ENCODE assay signal across 8 cellular contexts in genomic region chr14:102900631-102901571, GRCh38. TPM values are rescaled to one million over a fixed set of nuclear protein-coding genes. Genes with fewer than 3 reads are reported as not detected.
DNase-seq lines count a peak whose midpoint lies in the region; ATAC-seq and TF ChIP-seq lines count a peak whose summit lies in the region.
"Had no signal": no experiment of that assay in that cellular context is flagged by ENCODE, and none has a peak within 500 bp of the region (broad histone marks: within the 10 kb centered on the region; RNA-seq: fewer than 3 reads in every experiment).

No MANE protein-coding gene starts in this region.

- no peak for TF ChIP-seq CTCF in PC-3 (conservative IDR thresholded peaks at IDR 0.05; ENCODE audit: low read depth, low read length)

- peak overlapping the region; percentile 59 for H3K27ac ChIP-seq in naive thymus-derived CD4-positive, alpha-beta T cell (ENCODE audit: low read depth, low read length)
- no peak overlapping the region for H3K27ac ChIP-seq in PC-3 (ENCODE audit: low read length)

- ATAC-seq in GM18858 (IDR thresholded peaks at IDR 0.05; ENCODE audit: unreplicated experiment) = peak; percentile 26
- ATAC-seq in GM21529 (IDR thresholded peaks at IDR 0.05; ENCODE audit: unreplicated experiment) = peak; percentile 52
- peak; percentile 14 for ATAC-seq in HG03558 (IDR thresholded peaks at IDR 0.05; ENCODE audit: extremely low read depth, unreplicated experiment)
- peak; percentile 83 for ATAC-seq in naive thymus-derived CD4-positive, alpha-beta T cell
- no peak for ATAC-seq in PC-3

- intact Hi-C loops in naive thymus-derived CD4-positive, alpha-beta T cell (cut with micrococcal nuclease) = loop anchor here in 1 of 2 donors (1.0 kb wide), 1 partner anchor 126 kb away; no protein-coding TSS in a partner anchor
- intact Hi-C loops in PC-3 (cut with micrococcal nuclease) = no loop called here

- peaks cover 0 to 35% (median 21%) of the 10 kb centered on the region in 5 donors for H3K36me3 Mint-ChIP-seq in naive thymus-derived CD4-positive, alpha-beta T cell

- H3K27me3 Mint-ChIP-seq in naive thymus-derived CD4-positive, alpha-beta T cell = no peaks in the 10 kb centered on the region

- no TSS peak for BruUV-seq in PC-3 (replicated peaks; lab: Mats Ljungman, UMichigan)

- CTCF ChIA-PET in naive thymus-derived CD4-positive, alpha-beta T cell (lab: Charles Lee) = interaction anchor here (0.6 to 1.0 kb wide), 4 partner anchors 30 to 371 kb away, joined by 3 to 4 read pairs (median 4); no protein-coding TSS in a partner anchor
- CTCF ChIA-PET in PC-3 (lab: Charles Lee) = no interaction called here

- H3K9ac ChIP-seq in PC-3 (ENCODE audit: low read length) = no peak overlapping the region

- peak in 7 of 9 donors; percentile 49 to 70 (median 60) for DNase-seq in naive thymus-derived CD4-positive, alpha-beta T cell
- DNase-seq in ureter (ENCODE audit: low spot score) = no peak
- DNase-seq in NOMO-1 (lab: John Stamatoyannopoulos, UW; ENCODE audit: unreplicated experiment in 2 of 2) = no peak
- no peak for DNase-seq in PC-3
- DNase-seq: stimulated activated CD4-positive, alpha-beta T cell treated with anti-CD3 and anti-CD28 coated beads, Interleukin-2, amount 100 ng/mL, for 48 hours had no signal

- H3F3A ChIP-seq in PC-3 (ENCODE audit: low read length, unreplicated experiment) = no peaks in the 10 kb centered on the region

- no peaks in the 10 kb centered on the region for H3K9me3 Mint-ChIP-seq in naive thymus-derived CD4-positive, alpha-beta T cell

- no peaks in the 10 kb centered on the region for H3K79me2 ChIP-seq in PC-3 (ENCODE audit: low read length)

- H3K4me1 ChIP-seq in naive thymus-derived CD4-positive, alpha-beta T cell (ENCODE audit: control insufficient read depth in 2 of 2, insufficient read depth in 2 of 2, low read length in 2 of 2) = peaks cover 5 to 15% of the 10 kb centered on the region in 2 donors
- H3K4me1 ChIP-seq in PC-3 (ENCODE audit: insufficient read depth, low read length) = no peaks in the 10 kb centered on the region

- H4K20me1 ChIP-seq in PC-3 (ENCODE audit: low read length) = no peaks in the 10 kb centered on the region

- POLR2A ChIA-PET in naive thymus-derived CD4-positive, alpha-beta T cell (lab: Charles Lee) = interaction anchor here (0.7 to 1.2 kb wide), 3 partner anchors 43 to 121 kb away, joined by 3 read pairs; no protein-coding TSS in a partner anchor
- POLR2A ChIA-PET in PC-3 (lab: Charles Lee; ENCODE audit: unreplicated experiment) = no interaction called here

- H3K27ac Mint-ChIP-seq in naive thymus-derived CD4-positive, alpha-beta T cell = peak overlapping the region; percentile 75 to 96 (median 91)

- H3K27me3 ChIP-seq in naive thymus-derived CD4-positive, alpha-beta T cell (ENCODE audit: control insufficient read depth in 2 of 2, insufficient read depth in 2 of 2, low read length in 2 of 2) = no peaks in the 10 kb centered on the region
- no peaks in the 10 kb centered on the region for H3K27me3 ChIP-seq in PC-3 (ENCODE audit: low read length)

- no peak overlapping the region for H3K4me2 ChIP-seq in PC-3 (ENCODE audit: low read length)

- no peaks in the 10 kb centered on the region for H3K9me2 ChIP-seq in PC-3 (replicated peaks; ENCODE audit: low read length)

- H3K4me1 Mint-ChIP-seq in naive thymus-derived CD4-positive, alpha-beta T cell = peaks cover 0 to 29% (median 19%) of the 10 kb centered on the region in 7 donors

- peak overlapping the region; percentile 26 for H3K4me3 ChIP-seq in naive thymus-derived CD4-positive, alpha-beta T cell (ENCODE audit: low read length)
- H3K4me3 ChIP-seq in PC-3 (ENCODE audit: low read length) = no peak overlapping the region

- peak overlapping the region; percentile 6 to 77 (median 64) for H3K4me3 Mint-ChIP-seq in naive thymus-derived CD4-positive, alpha-beta T cell

- no peaks in the 10 kb centered on the region for H3K9me3 ChIP-seq in naive thymus-derived CD4-positive, alpha-beta T cell (ENCODE audit: control insufficient read depth in 2 of 3, low read length in 3 of 3)
- H3K9me3 ChIP-seq in PC-3 (ENCODE audit: low read length) = no peaks in the 10 kb centered on the region

- peaks cover 0 to 55% (median 9%) of the 10 kb centered on the region in 3 experiments for H3K36me3 ChIP-seq in naive thymus-derived CD4-positive, alpha-beta T cell (ENCODE audit: control insufficient read depth in 2 of 3, insufficient read depth in 3 of 3, low read length in 3 of 3)
- peaks cover 1% of the 10 kb centered on the region; the same call in 1 of the 2 replicates for H3K36me3 ChIP-seq in PC-3 (ENCODE audit: low read depth, low read length)

- H2AFZ ChIP-seq in PC-3 (ENCODE audit: low read length) = no peak overlapping the region

RNA-seq across cellular contexts. Expression of gene AMN, which starts 21.6 kb away (rescaled TPM):
- 10 to 100 TPM in 2 of 5 experiments, 1 to 10 TPM in 2, under 1 TPM in 1; 0.53 to 11.0 (median 4.0) TPM for total RNA-seq in naive thymus-derived CD4-positive, alpha-beta T cell
- 1 to 10 TPM; 3.0 to 3.8 TPM for polyA plus RNA-seq in naive thymus-derived CD4-positive, alpha-beta T cell
- total RNA-seq in ureter (3.2 TPM), PC-3 (2014; rRNA removed) (0.17 TPM in 1 of 2 replicates, not detected in the other)

Comparison
In these comparisons a context has a peak if more than half of its experiments do, and no peak if none do; other contexts are left out.
1. DNase-seq: peak in naive thymus-derived CD4-positive, alpha-beta T cell (7 of 9); none in ureter (single experiment), NOMO-1 (0 of 2) and PC-3 (single experiment).